31 cellular contexts compared by ENCODE assay signal in the genomic region with DNA sequence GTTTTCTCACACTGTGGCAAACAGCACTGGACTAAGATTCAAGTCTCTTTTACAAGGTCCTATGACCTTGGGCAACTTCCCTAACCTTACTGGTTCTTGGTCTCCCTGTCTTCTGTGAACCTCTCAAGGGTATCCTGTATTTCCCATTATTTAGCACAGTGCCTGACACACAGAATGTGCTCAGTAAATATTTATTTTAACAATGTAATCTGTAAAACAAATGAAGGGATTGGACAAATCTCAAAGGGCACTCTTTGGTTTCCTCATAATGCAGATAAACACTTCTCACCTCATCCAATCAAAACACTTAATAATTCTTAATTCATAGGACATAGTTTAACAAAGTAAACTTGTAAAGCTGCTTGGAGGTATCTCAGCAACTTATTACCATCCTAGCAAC.
"Had no signal": no experiment of that assay in that cellular context is flagged by ENCODE, and none has a peak within 500 bp of the region (broad histone marks: within the 10 kb centered on the region; RNA-seq: fewer than 3 reads in every experiment).

No MANE protein-coding gene starts in this region.

- H3K27ac Mint-ChIP-seq: activated B cell treated with CpG ODN at 0.5 μM for 24 hours; activated CD8-positive, alpha-beta T cell treated with anti-CD3 and anti-CD28 coated beads for 36 hours; activated naive CD4-positive, alpha-beta T cell treated with anti-CD3 and anti-CD28 coated beads for 36 hours; activated naive CD4-positive, alpha-beta T cell treated with anti-CD3 and anti-CD28 coated beads, Interleukin-2, amount 50 U/mL, for 24 hours; activated naive CD8-positive, alpha-beta T cell treated with anti-CD3 and anti-CD28 coated beads for 36 hours; activated naive CD8-positive, alpha-beta T cell treated with anti-CD3 and anti-CD28 coated beads, Interleukin-2, amount 50 U/mL, for 24 hours; activated T-helper 1 cell treated with anti-CD3 and anti-CD28 coated beads, Interleukin-12 subunit alpha, Interleukin-12 subunit beta, Interleukin-2, Interleukin-4 antibody, amounts not matched to agents 30 ng/mL and 10 ng/mL and 1 ng/mL, durations not matched to agents 14 hours and 24 hours and 36 hours; activated T-helper 2 cell treated with anti-CD3 and anti-CD28 coated beads, Interferon-gamma antibody, Interleukin-2, Interleukin-4, amounts not matched to agents 10 μg/mL and 5 μg/mL and 100 μg/mL, durations not matched to agents 14 hours and 24 hours and 36 hours; T-helper 17 cell; T-helper 2 cell treated with Interferon-gamma antibody and Interleukin-4, amounts not matched to agents 5 μg/mL and 100 μg/mL, for 36 hours had no signal

- H3K27ac ChIP-seq: adrenal gland, body of pancreas, esophagus muscularis mucosa, foreskin keratinocyte, gastrocnemius medialis, WERI-Rb-1 had no signal

- DNase-seq: activated B cell treated with CpG ODN at 0.5 μM for 24 hours; activated CD4-positive, alpha-beta T cell treated with anti-CD3 and anti-CD28 coated beads for 48 hours; activated CD4-positive, alpha-beta T cell treated with anti-CD3 and anti-CD28 coated beads, Interleukin-2, amount 50 U/mL, for 1 hour; activated CD4-positive, alpha-beta T cell treated with anti-CD3 and anti-CD28 coated beads, Interleukin-2, amount 50 U/mL, for 48 hours; activated CD8-positive, alpha-beta memory T cell treated with anti-CD3 and anti-CD28 coated beads for 24 hours; activated CD8-positive, alpha-beta T cell treated with anti-CD3 and anti-CD28 coated beads for 36 hours; activated effector memory CD4-positive, alpha-beta T cell treated with anti-CD3 and anti-CD28 coated beads, Interleukin-2, amount 50 U/mL, for 16 hours; activated naive CD4-positive, alpha-beta T cell treated with anti-CD3 and anti-CD28 coated beads for 36 hours; activated naive CD8-positive, alpha-beta T cell treated with anti-CD3 and anti-CD28 coated beads for 36 hours; activated naive CD8-positive, alpha-beta T cell treated with anti-CD3 and anti-CD28 coated beads, Interleukin-2, amount 50 U/mL, for 24 hours; activated T-cell treated with anti-CD3 and anti-CD28 coated beads, Interleukin-2, amount 50 U/mL, for 1 hour; activated T-cell treated with anti-CD3 and anti-CD28 coated beads, Interleukin-2, amount 50 U/mL, for 48 hours; adrenal gland; amygdala; aorta; body of pancreas; caudate nucleus; effector memory CD4-positive, alpha-beta T cell; erythroblast; foreskin keratinocyte; gastrocnemius medialis; T-helper 1 cell; T-helper 17 cell; T1000 had no signal

- H3K36me3 Mint-ChIP-seq: activated naive CD4-positive, alpha-beta T cell treated with anti-CD3 and anti-CD28 coated beads, Interleukin-2, amount 50 U/mL, for 24 hours; activated naive CD8-positive, alpha-beta T cell treated with anti-CD3 and anti-CD28 coated beads for 36 hours had no signal

- H3K27me3 Mint-ChIP-seq: activated naive CD8-positive, alpha-beta T cell treated with anti-CD3 and anti-CD28 coated beads for 36 hours; activated naive CD8-positive, alpha-beta T cell treated with anti-CD3 and anti-CD28 coated beads, Interleukin-2, amount 50 U/mL, for 24 hours had no signal

- H3K9me3 ChIP-seq: adrenal gland, body of pancreas, esophagus muscularis mucosa, gastrocnemius medialis had no signal

- H3K4me1 Mint-ChIP-seq: activated B cell treated with CpG ODN at 0.5 μM for 24 hours; activated naive CD4-positive, alpha-beta T cell treated with anti-CD3 and anti-CD28 coated beads, Interleukin-2, amount 50 U/mL, for 24 hours; activated naive CD8-positive, alpha-beta T cell treated with anti-CD3 and anti-CD28 coated beads for 36 hours; activated naive CD8-positive, alpha-beta T cell treated with anti-CD3 and anti-CD28 coated beads, Interleukin-2, amount 50 U/mL, for 24 hours; T-helper 17 cell had no signal

- H3K4me3 ChIP-seq: adrenal gland, body of pancreas, esophagus muscularis mucosa, gastrocnemius medialis had no signal

- ATAC-seq: activated CD4-positive, CD25-positive, alpha-beta regulatory T cell treated with anti-CD3 and anti-CD28 coated beads, Interleukin-2, amount 50 U/mL, for 24 hours; activated CD8-positive, alpha-beta T cell treated with anti-CD3 and anti-CD28 coated beads for 36 hours; activated naive CD8-positive, alpha-beta T cell treated with anti-CD3 and anti-CD28 coated beads, Interleukin-2, amount 50 U/mL, for 24 hours; body of pancreas; foreskin keratinocyte; gastrocnemius medialis; T-helper 17 cell had no signal

- H3K27me3 ChIP-seq: adrenal gland, body of pancreas, esophagus muscularis mucosa, foreskin keratinocyte, gastrocnemius medialis had no signal

- H3K4me3 Mint-ChIP-seq: activated B cell treated with CpG ODN at 0.5 μM for 24 hours; activated CD8-positive, alpha-beta T cell treated with anti-CD3 and anti-CD28 coated beads for 36 hours; activated naive CD4-positive, alpha-beta T cell treated with anti-CD3 and anti-CD28 coated beads for 36 hours; activated naive CD4-positive, alpha-beta T cell treated with anti-CD3 and anti-CD28 coated beads, Interleukin-2, amount 50 U/mL, for 24 hours; activated naive CD8-positive, alpha-beta T cell treated with anti-CD3 and anti-CD28 coated beads for 36 hours; activated naive CD8-positive, alpha-beta T cell treated with anti-CD3 and anti-CD28 coated beads, Interleukin-2, amount 50 U/mL, for 24 hours; activated T-helper 1 cell treated with anti-CD3 and anti-CD28 coated beads, Interleukin-12 subunit alpha, Interleukin-12 subunit beta, Interleukin-2, Interleukin-4 antibody, amounts not matched to agents 30 ng/mL and 10 ng/mL and 1 ng/mL, durations not matched to agents 14 hours and 24 hours and 36 hours; T-helper 17 cell; T-helper 2 cell treated with Interferon-gamma antibody and Interleukin-4, amounts not matched to agents 5 μg/mL and 100 μg/mL, for 36 hours had no signal

- H3K9me3 Mint-ChIP-seq: activated B cell treated with CpG ODN at 0.5 μM for 24 hours; activated CD8-positive, alpha-beta T cell treated with anti-CD3 and anti-CD28 coated beads for 36 hours; activated naive CD4-positive, alpha-beta T cell treated with anti-CD3 and anti-CD28 coated beads for 36 hours; activated naive CD4-positive, alpha-beta T cell treated with anti-CD3 and anti-CD28 coated beads, Interleukin-2, amount 50 U/mL, for 24 hours; activated naive CD8-positive, alpha-beta T cell treated with anti-CD3 and anti-CD28 coated beads for 36 hours; activated naive CD8-positive, alpha-beta T cell treated with anti-CD3 and anti-CD28 coated beads, Interleukin-2, amount 50 U/mL, for 24 hours; activated T-helper 1 cell treated with anti-CD3 and anti-CD28 coated beads, Interleukin-12 subunit alpha, Interleukin-12 subunit beta, Interleukin-2, Interleukin-4 antibody, amounts not matched to agents 30 ng/mL and 10 ng/mL and 1 ng/mL, durations not matched to agents 14 hours and 24 hours and 36 hours; activated T-helper 2 cell treated with anti-CD3 and anti-CD28 coated beads, Interferon-gamma antibody, Interleukin-2, Interleukin-4, amounts not matched to agents 10 μg/mL and 5 μg/mL and 100 μg/mL, durations not matched to agents 14 hours and 24 hours and 36 hours; T-helper 2 cell treated with Interferon-gamma antibody and Interleukin-4, amounts not matched to agents 5 μg/mL and 100 μg/mL, for 36 hours had no signal

- H3K4me1 ChIP-seq: adrenal gland, body of pancreas, esophagus muscularis mucosa, foreskin keratinocyte, gastrocnemius medialis had no signal

- H3K36me3 ChIP-seq: adrenal gland, esophagus muscularis mucosa, gastrocnemius medialis, WERI-Rb-1 had no signal
